In genomic region chr4:25916870-25917269, GRCh38 we compare ENCODE assay signal across 1 cellular context.
TF ChIP-seq lines count a peak whose summit lies in the region.

No MANE protein-coding gene starts in this region.

TF ChIP-seq in HepG2, 621 proteins besides CTCF, POLR2A, EP300 and RAD21:
- peak; percentile 69 for TF ChIP-seq ZNF629 (CRISPR knock-in tag; conservative IDR thresholded peaks at IDR 0.05)
- no peak for TF ChIP-seq TAF15 (IDR thresholded peaks at IDR 0.05; ENCODE audit: low read depth, low read length, poor library complexity, severe bottlenecking)
- 0 out of 2 replicates have a peak, but pooled peaks have one; percentile 3 for TF ChIP-seq CREB1 (IDR thresholded peaks at IDR 0.05)
- TF ChIP-seq CREB1 (CRISPR knock-in tag; IDR thresholded peaks at IDR 0.05) = no peak
- TF ChIP-seq AKNA (CRISPR knock-in tag; IDR thresholded peaks at IDR 0.05; ENCODE audit: borderline replicate concordance) = no peak
- no peak for TF ChIP-seq ZIK1 (CRISPR knock-in tag; IDR thresholded peaks at IDR 0.05; ENCODE audit: borderline replicate concordance, low read depth)
- TF ChIP-seq MAFK (conservative IDR thresholded peaks at IDR 0.05 in 1 of 2, IDR thresholded peaks at IDR 0.05 in 1 of 2; ENCODE audit: low read length in 2 of 2) = peak; percentile 23 to 41; a peak in 2 of 4 replicates
